11 cellular contexts compared by ENCODE assay signal in the genomic region with DNA sequence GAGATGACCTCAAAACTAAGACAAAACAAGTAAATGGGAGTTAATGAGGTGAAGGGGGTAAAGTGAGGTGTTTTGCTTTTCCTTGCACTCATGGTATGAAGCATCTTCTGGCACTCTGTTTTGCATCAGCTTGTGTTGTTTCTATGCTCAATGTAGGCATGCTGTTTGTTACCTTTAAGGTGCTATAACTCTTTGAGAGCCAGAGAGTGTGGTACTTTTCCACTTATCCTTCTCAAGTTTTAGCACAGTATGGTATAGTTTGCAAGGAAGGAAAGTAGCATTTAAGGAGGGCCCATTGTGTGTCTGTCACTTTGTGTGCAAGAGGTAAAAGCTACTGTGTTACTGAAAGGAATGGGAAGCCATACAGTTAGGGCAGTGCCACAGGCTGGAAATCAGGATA. TPM values are rescaled to one million over a fixed set of nuclear protein-coding genes. Genes with fewer than 3 reads are reported as not detected.
DNase-seq lines count a peak whose midpoint lies in the region; ATAC-seq and TF ChIP-seq lines count a peak whose summit lies in the region.
"Had no signal": no experiment of that assay in that cellular context is flagged by ENCODE, and none has a peak within 500 bp of the region (broad histone marks: within the 10 kb centered on the region; RNA-seq: fewer than 3 reads in every experiment).

No MANE protein-coding gene starts in this region.

- ATAC-seq in CD4-positive, CD25-positive, alpha-beta regulatory T cell (ENCODE audit: low read depth in 2 of 2): no peak
- ATAC-seq in natural killer cell treated with Interleukin-12 subunit alpha and Interleukin-12 subunit beta and Interleukin-15 and Interleukin-18, amount 100 ng/mL, for 72 hours: no peak
- ATAC-seq in HG02970 (IDR thresholded peaks at IDR 0.05; ENCODE audit: low FRiP score, unreplicated experiment): no peak
- ATAC-seq: foreskin keratinocyte, GM23338 had no signal

- no peaks in the 10 kb centered on the region for H3K36me3 ChIP-seq in CD4-positive, CD25-positive, alpha-beta regulatory T cell (ENCODE audit: control insufficient read depth, insufficient read depth, low read length)

- H3K4me3 ChIP-seq in CD4-positive, CD25-positive, alpha-beta regulatory T cell (ENCODE audit: low read depth, low read length): peak overlapping the region; percentile 64
- H3K4me3 ChIP-seq in HL-60 (replicated peaks; ENCODE audit: insufficient read depth, low read length): no peak overlapping the region
- H3K4me3 ChIP-seq: GM23338 had no signal

- H3K4me1 Mint-ChIP-seq in CD4-positive, CD25-positive, alpha-beta regulatory T cell: peaks cover 21 to 100% (median 82%) of the 10 kb centered on the region in 4 donors
- peaks cover 91% of the 10 kb centered on the region for H3K4me1 Mint-ChIP-seq in activated naive CD8-positive, alpha-beta T cell treated with anti-CD3 and anti-CD28 coated beads for 36 hours
- H3K4me1 Mint-ChIP-seq in natural killer cell treated with Interleukin-12 subunit alpha and Interleukin-12 subunit beta and Interleukin-15 and Interleukin-18, amount 100 ng/mL, for 72 hours (ENCODE audit: low read depth in 2 of 2): peaks cover 70 to 86% of the 10 kb centered on the region in 2 donors

- no peaks in the 10 kb centered on the region for H3K9me3 ChIP-seq in CD4-positive, CD25-positive, alpha-beta regulatory T cell (ENCODE audit: control insufficient read depth in 2 of 2, low read length in 2 of 2)

- H3K9me3 Mint-ChIP-seq in CD4-positive, CD25-positive, alpha-beta regulatory T cell: peaks cover 0 to 1% (median 0%) of the 10 kb centered on the region in 7 donors
- H3K9me3 Mint-ChIP-seq in activated naive CD8-positive, alpha-beta T cell treated with anti-CD3 and anti-CD28 coated beads for 36 hours: peaks cover 2% of the 10 kb centered on the region
- no peaks in the 10 kb centered on the region for H3K9me3 Mint-ChIP-seq in natural killer cell treated with Interleukin-12 subunit alpha and Interleukin-12 subunit beta and Interleukin-15 and Interleukin-18, amount 100 ng/mL, for 72 hours
- H3K9me3 Mint-ChIP-seq: GM23338 had no signal

- H3K27me3 ChIP-seq in CD4-positive, CD25-positive, alpha-beta regulatory T cell (ENCODE audit: control insufficient read depth, insufficient read depth, low read length): no peaks in the 10 kb centered on the region
- no peaks in the 10 kb centered on the region for H3K27me3 ChIP-seq in HL-60 (ENCODE audit: insufficient read depth, poor library complexity, severe bottlenecking)
- H3K27me3 ChIP-seq: foreskin keratinocyte had no signal

- H3K4me1 ChIP-seq in CD4-positive, CD25-positive, alpha-beta regulatory T cell (ENCODE audit: control insufficient read depth, insufficient read depth, low read length, poor library complexity, severe bottlenecking): peaks cover 100% of the 10 kb centered on the region
- H3K4me1 ChIP-seq: foreskin keratinocyte had no signal

- peak overlapping the region; percentile 43 to 87 (median 74) for H3K4me3 Mint-ChIP-seq in CD4-positive, CD25-positive, alpha-beta regulatory T cell
- peak overlapping the region; percentile 27 for H3K4me3 Mint-ChIP-seq in activated naive CD8-positive, alpha-beta T cell treated with anti-CD3 and anti-CD28 coated beads for 36 hours
- peak overlapping the region; percentile 69 for H3K4me3 Mint-ChIP-seq in natural killer cell treated with Interleukin-12 subunit alpha and Interleukin-12 subunit beta and Interleukin-15 and Interleukin-18, amount 100 ng/mL, for 72 hours
- H3K4me3 Mint-ChIP-seq: GM23338 had no signal

- peak overlapping the region; percentile 99 to 100 (median 100) for H3K27ac Mint-ChIP-seq in CD4-positive, CD25-positive, alpha-beta regulatory T cell
- H3K27ac Mint-ChIP-seq in activated naive CD8-positive, alpha-beta T cell treated with anti-CD3 and anti-CD28 coated beads for 36 hours: peak overlapping the region; percentile 31
- peak overlapping the region; percentile 73 to 76 for H3K27ac Mint-ChIP-seq in natural killer cell treated with Interleukin-12 subunit alpha and Interleukin-12 subunit beta and Interleukin-15 and Interleukin-18, amount 100 ng/mL, for 72 hours
- H3K27ac Mint-ChIP-seq: GM23338 had no signal

- TF ChIP-seq CTCF in HL-60 (IDR thresholded peaks at IDR 0.05; ENCODE audit: insufficient read depth, low read length): no peak

- H3K27ac ChIP-seq in CD4-positive, CD25-positive, alpha-beta regulatory T cell (ENCODE audit: insufficient read depth, low read length, poor library complexity, severe bottlenecking): peak overlapping the region; percentile 99
- H3K27ac ChIP-seq in HL-60 (replicated peaks): peak overlapping the region; percentile 83
- H3K27ac ChIP-seq: foreskin keratinocyte had no signal

- H3K36me3 Mint-ChIP-seq in CD4-positive, CD25-positive, alpha-beta regulatory T cell: no peaks in the 10 kb centered on the region
- peaks cover 4% of the 10 kb centered on the region for H3K36me3 Mint-ChIP-seq in activated naive CD8-positive, alpha-beta T cell treated with anti-CD3 and anti-CD28 coated beads for 36 hours
- no peaks in the 10 kb centered on the region for H3K36me3 Mint-ChIP-seq in natural killer cell treated with Interleukin-12 subunit alpha and Interleukin-12 subunit beta and Interleukin-15 and Interleukin-18, amount 100 ng/mL, for 72 hours

- peak in 1 of 3 donors; percentile 40 for DNase-seq in CD4-positive, CD25-positive, alpha-beta regulatory T cell
- no peak for DNase-seq in HL-60 (ENCODE audit: low read depth in 1 of 2, low spot score in 1 of 2)
- DNase-seq in activated naive CD8-positive, alpha-beta T cell treated with anti-CD3 and anti-CD28 coated beads for 36 hours: no peak
- no peak for DNase-seq in natural killer cell treated with Interleukin-12 subunit alpha and Interleukin-12 subunit beta and Interleukin-15 and Interleukin-18, amount 100 ng/mL, for 72 hours (ENCODE audit: low spot score)
- no peak for DNase-seq in NCI-H128 (lab: John Stamatoyannopoulos, UW; ENCODE audit: unreplicated experiment)
- DNase-seq in NCI-H1930 (lab: John Stamatoyannopoulos, UW): no peak
- DNase-seq in HK-2 (ENCODE audit: unreplicated experiment): no peak
- DNase-seq: foreskin keratinocyte, NCI-H2081 had no signal

- H3K27me3 Mint-ChIP-seq in CD4-positive, CD25-positive, alpha-beta regulatory T cell: peaks cover 15% of the 10 kb centered on the region
- H3K27me3 Mint-ChIP-seq in activated naive CD8-positive, alpha-beta T cell treated with anti-CD3 and anti-CD28 coated beads for 36 hours: peaks cover 21% of the 10 kb centered on the region
- H3K27me3 Mint-ChIP-seq in natural killer cell treated with Interleukin-12 subunit alpha and Interleukin-12 subunit beta and Interleukin-15 and Interleukin-18, amount 100 ng/mL, for 72 hours: peaks cover 0 to 6% of the 10 kb centered on the region in 2 donors

RNA-seq across cellular contexts. Expression of a gene that starts 17.5 kb away (rescaled TPM):
- 2,224 TPM for total RNA-seq in CD4-positive, CD25-positive, alpha-beta regulatory T cell
- polyA plus RNA-seq in CD4-positive, CD25-positive, alpha-beta regulatory T cell: 100 to 1,000 TPM; 536 to 682 (median 586) TPM
- total RNA-seq in activated naive CD8-positive, alpha-beta T cell treated with anti-CD3 and anti-CD28 coated beads for 36 hours: 10 to 100 TPM; 56.4 to 57.7 TPM
- total RNA-seq in natural killer cell treated with Interleukin-12 subunit alpha and Interleukin-12 subunit beta and Interleukin-15 and Interleukin-18, amount 100 ng/mL, for 72 hours: 10 to 100 TPM; 72.1 to 74.8 TPM
- total RNA-seq: foreskin keratinocyte had no signal
- polyA plus RNA-seq: foreskin keratinocyte had no signal

Comparison
In these comparisons a context has a peak if more than half of its experiments do, and no peak if none do; other contexts are left out.
1. H3K27ac Mint-ChIP-seq: peak in every context shown above with its lines; median percentile 100 in CD4-positive, CD25-positive, alpha-beta regulatory T cell; 74 in natural killer cell treated with Interleukin-12 subunit alpha and Interleukin-12 subunit beta and Interleukin-15 and Interleukin-18, amount 100 ng/mL, for 72 hours; 31 in activated naive CD8-positive, alpha-beta T cell treated with anti-CD3 and anti-CD28 coated beads for 36 hours.
2. RNA of a gene that starts 17.5 kb away (total RNA-seq): 2,224 TPM in CD4-positive, CD25-positive, alpha-beta regulatory T cell (single experiment); 72.1 to 74.8 TPM in natural killer cell treated with Interleukin-12 subunit alpha and Interleukin-12 subunit beta and Interleukin-15 and Interleukin-18, amount 100 ng/mL, for 72 hours and 56.4 to 57.7 TPM in activated naive CD8-positive, alpha-beta T cell treated with anti-CD3 and anti-CD28 coated beads for 36 hours; every median in the first group is over 10 times any median in the second.
3. Peak in every context shown above with its lines, with median percentiles within 50 percentile points of each other: H3K4me3 Mint-ChIP-seq.